ENCODE assay signal across 14 cellular contexts in the genomic region with DNA sequence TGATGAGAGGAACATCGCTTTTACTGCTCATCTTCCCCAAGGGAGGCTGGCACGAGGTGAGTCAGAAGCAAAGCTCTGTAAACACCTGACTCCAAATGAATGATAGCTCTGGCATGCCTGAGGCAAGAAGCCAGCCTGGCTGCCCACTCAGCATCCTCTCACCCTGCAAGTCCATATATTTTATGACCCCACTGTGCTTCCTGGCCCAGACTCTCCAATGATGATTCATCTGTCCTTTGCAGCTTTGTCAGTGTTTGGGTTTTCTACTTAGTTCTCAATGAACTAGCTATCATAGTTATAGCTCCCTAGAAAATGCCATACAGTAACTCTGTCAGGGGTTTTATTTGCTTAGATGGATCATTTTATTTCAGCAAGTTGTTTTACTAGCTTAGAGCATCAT. TPM values are rescaled to one million over a fixed set of nuclear protein-coding genes. Genes with fewer than 3 reads are reported as not detected.
DNase-seq lines count a peak whose midpoint lies in the region; ATAC-seq and TF ChIP-seq lines count a peak whose summit lies in the region.
"Had no signal": no experiment of that assay in that cellular context is flagged by ENCODE, and none has a peak within 500 bp of the region (broad histone marks: within the 10 kb centered on the region; RNA-seq: fewer than 3 reads in every experiment).

No MANE protein-coding gene starts in this region.

- H3K27ac ChIP-seq in Peyer's patch, result no peak overlapping the region
- H3K27ac ChIP-seq: pancreas had no signal

- POLR2A ChIA-PET in activated CD8-positive, alpha-beta T cell treated with anti-CD3 and anti-CD28 coated beads, Interleukin-2, amount 10 ng/mL, durations not matched to agents 7 days and 5 days (lab: Charles Lee), result no interaction called here
- POLR2A ChIA-PET in activated CD8-positive, alpha-beta T cell treated with anti-CD3 and anti-CD28 coated beads for 36 hours (lab: Charles Lee), result interaction anchor here (0.7 kb wide), 1 partner anchor 747 kb away, joined by 5 read pairs; no protein-coding TSS in a partner anchor
- POLR2A ChIA-PET in WTC11 (lab: Charles Lee), result no interaction called here

- no peak for TF ChIP-seq CTCF in activated CD8-positive, alpha-beta T cell treated with anti-CD3 and anti-CD28 coated beads for 36 hours (IDR thresholded peaks at IDR 0.05)
- TF ChIP-seq CTCF in WTC11 (IDR thresholded peaks at IDR 0.05), result no peak
- no peak for TF ChIP-seq CTCF in Peyer's patch (IDR thresholded peaks at IDR 0.05)

- peaks cover 14% of the 10 kb centered on the region for H3K27me3 Mint-ChIP-seq in activated CD8-positive, alpha-beta T cell treated with anti-CD3 and anti-CD28 coated beads, Interleukin-2, amount 10 ng/mL, durations not matched to agents 7 days and 5 days (ENCODE audit: low read depth)
- H3K27me3 Mint-ChIP-seq in activated CD8-positive, alpha-beta T cell treated with anti-CD3 and anti-CD28 coated beads for 36 hours, result peaks cover 10% of the 10 kb centered on the region
- H3K27me3 Mint-ChIP-seq in WTC11 (ENCODE audit: low read depth), result no peaks in the 10 kb centered on the region

- H3K27me3 ChIP-seq in Peyer's patch, result no peaks in the 10 kb centered on the region
- H3K27me3 ChIP-seq: pancreas had no signal

- no peaks in the 10 kb centered on the region for H3K4me1 ChIP-seq in Peyer's patch
- H3K4me1 ChIP-seq: pancreas had no signal

- ATAC-seq in activated CD8-positive, alpha-beta T cell treated with anti-CD3 and anti-CD28 coated beads, Interleukin-2, amount 10 ng/mL, durations not matched to agents 7 days and 5 days, result no peak
- no peak for ATAC-seq in activated CD8-positive, alpha-beta T cell treated with anti-CD3 and anti-CD28 coated beads for 36 hours
- ATAC-seq in WTC11 (no peak), HG02981 (IDR thresholded peaks at IDR 0.05; ENCODE audit: unreplicated experiment) (no peak)
- ATAC-seq: effector memory CD8-positive, alpha-beta T cell; pancreas had no signal

- no peak overlapping the region for H3K4me3 Mint-ChIP-seq in activated CD8-positive, alpha-beta T cell treated with anti-CD3 and anti-CD28 coated beads, Interleukin-2, amount 10 ng/mL, durations not matched to agents 7 days and 5 days
- H3K4me3 Mint-ChIP-seq in activated CD8-positive, alpha-beta T cell treated with anti-CD3 and anti-CD28 coated beads for 36 hours, result no peak overlapping the region
- H3K4me3 Mint-ChIP-seq in WTC11, result no peak overlapping the region
- H3K4me3 Mint-ChIP-seq: activated B cell treated with CpG ODN at 0.5 μM for 24 hours; activated T-cell treated with anti-CD3 and anti-CD28 coated beads, Interleukin-2, amount 50 U/mL, for 24 hours; effector memory CD8-positive, alpha-beta T cell had no signal

- peak; percentile 16 for DNase-seq in activated CD8-positive, alpha-beta T cell treated with anti-CD3 and anti-CD28 coated beads, Interleukin-2, amount 10 ng/mL, durations not matched to agents 7 days and 5 days
- DNase-seq in activated CD8-positive, alpha-beta T cell treated with anti-CD3 and anti-CD28 coated beads for 36 hours, result no peak
- peak; percentile 92 for DNase-seq in NCI-H69 (lab: John Stamatoyannopoulos, UW)
- DNase-seq in ecto neural progenitor cell (ENCODE audit: low spot score), result peak; percentile 14
- DNase-seq in stromal cell of bone marrow (ENCODE audit: low read depth), result peak; percentile 32
- no peak for DNase-seq in WTC11 (ENCODE audit: low spot score)
- no peak for DNase-seq in Peyer's patch
- DNase-seq: activated B cell treated with CpG ODN at 0.5 μM for 24 hours; activated T-cell treated with anti-CD3 and anti-CD28 coated beads, Interleukin-2, amount 50 U/mL, for 24 hours; effector memory CD8-positive, alpha-beta T cell; hippocampal formation; pancreas; RPMI8226 had no signal

- H3K4me1 Mint-ChIP-seq in activated CD8-positive, alpha-beta T cell treated with anti-CD3 and anti-CD28 coated beads, Interleukin-2, amount 10 ng/mL, durations not matched to agents 7 days and 5 days (ENCODE audit: low read depth), result no peaks in the 10 kb centered on the region
- H3K4me1 Mint-ChIP-seq in activated CD8-positive, alpha-beta T cell treated with anti-CD3 and anti-CD28 coated beads for 36 hours (ENCODE audit: low read depth), result no peaks in the 10 kb centered on the region
- no peaks in the 10 kb centered on the region for H3K4me1 Mint-ChIP-seq in WTC11
- H3K4me1 Mint-ChIP-seq: activated B cell treated with CpG ODN at 0.5 μM for 24 hours had no signal

- no peak overlapping the region for H3K27ac Mint-ChIP-seq in activated CD8-positive, alpha-beta T cell treated with anti-CD3 and anti-CD28 coated beads, Interleukin-2, amount 10 ng/mL, durations not matched to agents 7 days and 5 days
- no peak overlapping the region for H3K27ac Mint-ChIP-seq in activated CD8-positive, alpha-beta T cell treated with anti-CD3 and anti-CD28 coated beads for 36 hours
- no peak overlapping the region for H3K27ac Mint-ChIP-seq in WTC11
- H3K27ac Mint-ChIP-seq: activated B cell treated with CpG ODN at 0.5 μM for 24 hours; activated T-cell treated with anti-CD3 and anti-CD28 coated beads, Interleukin-2, amount 50 U/mL, for 24 hours; effector memory CD8-positive, alpha-beta T cell had no signal

- no peaks in the 10 kb centered on the region for H3K9me3 ChIP-seq in Peyer's patch
- H3K9me3 ChIP-seq: pancreas had no signal

- CTCF ChIA-PET in activated CD8-positive, alpha-beta T cell treated with anti-CD3 and anti-CD28 coated beads, Interleukin-2, amount 10 ng/mL, durations not matched to agents 7 days and 5 days (lab: Charles Lee), result no interaction called here
- CTCF ChIA-PET in activated CD8-positive, alpha-beta T cell treated with anti-CD3 and anti-CD28 coated beads for 36 hours (lab: Charles Lee), result interaction anchor here (1.0 kb wide), 1 partner anchor 205 kb away, joined by 3 read pairs; no protein-coding TSS in a partner anchor
- CTCF ChIA-PET in WTC11 (lab: Charles Lee), result interaction anchor here (1.1 kb wide), 1 partner anchor 200 kb away, joined by 3 read pairs; no protein-coding TSS in a partner anchor

- H3K36me3 Mint-ChIP-seq in activated CD8-positive, alpha-beta T cell treated with anti-CD3 and anti-CD28 coated beads, Interleukin-2, amount 10 ng/mL, durations not matched to agents 7 days and 5 days (ENCODE audit: low read depth), result no peaks in the 10 kb centered on the region
- no peaks in the 10 kb centered on the region for H3K36me3 Mint-ChIP-seq in activated CD8-positive, alpha-beta T cell treated with anti-CD3 and anti-CD28 coated beads for 36 hours (ENCODE audit: low read depth)
- H3K36me3 Mint-ChIP-seq in WTC11, result no peaks in the 10 kb centered on the region

- intact Hi-C loops in activated CD8-positive, alpha-beta T cell treated with anti-CD3 and anti-CD28 coated beads for 36 hours (cut with micrococcal nuclease), result no loop called here

- H3K4me3 ChIP-seq in Peyer's patch, result no peak overlapping the region
- H3K4me3 ChIP-seq: pancreas had no signal

- no peak for TF ChIP-seq POLR2A in Peyer's patch (IDR thresholded peaks at IDR 0.05)

- H3K9me3 Mint-ChIP-seq in activated CD8-positive, alpha-beta T cell treated with anti-CD3 and anti-CD28 coated beads, Interleukin-2, amount 10 ng/mL, durations not matched to agents 7 days and 5 days (ENCODE audit: insufficient read depth), result no peaks in the 10 kb centered on the region
- no peaks in the 10 kb centered on the region for H3K9me3 Mint-ChIP-seq in activated CD8-positive, alpha-beta T cell treated with anti-CD3 and anti-CD28 coated beads for 36 hours
- H3K9me3 Mint-ChIP-seq in WTC11, result no peaks in the 10 kb centered on the region
- H3K9me3 Mint-ChIP-seq: activated B cell treated with CpG ODN at 0.5 μM for 24 hours; activated T-cell treated with anti-CD3 and anti-CD28 coated beads, Interleukin-2, amount 50 U/mL, for 24 hours; effector memory CD8-positive, alpha-beta T cell had no signal

- H3K36me3 ChIP-seq in Peyer's patch, result no peaks in the 10 kb centered on the region
- H3K36me3 ChIP-seq: pancreas had no signal

TF ChIP-seq in WTC11, 78 proteins besides CTCF, POLR2A, EP300 and RAD21 (continues in another document):
- TF ChIP-seq FOXK1 (CRISPR knock-in tag; IDR thresholded peaks at IDR 0.05) (no peak), CBFB (CRISPR knock-in tag; IDR thresholded peaks at IDR 0.05; ENCODE audit: low read depth) (no peak), NFE2L1 (CRISPR knock-in tag; IDR thresholded peaks at IDR 0.05) (no peak), TEAD4 (CRISPR knock-in tag; IDR thresholded peaks at IDR 0.05) (no peak), OVOL2 (CRISPR knock-in tag; IDR thresholded peaks at IDR 0.05; ENCODE audit: borderline replicate concordance) (no peak), ZNF232 (CRISPR knock-in tag; IDR thresholded peaks at IDR 0.05) (no peak)
- TF ChIP-seq, protein P1, sequence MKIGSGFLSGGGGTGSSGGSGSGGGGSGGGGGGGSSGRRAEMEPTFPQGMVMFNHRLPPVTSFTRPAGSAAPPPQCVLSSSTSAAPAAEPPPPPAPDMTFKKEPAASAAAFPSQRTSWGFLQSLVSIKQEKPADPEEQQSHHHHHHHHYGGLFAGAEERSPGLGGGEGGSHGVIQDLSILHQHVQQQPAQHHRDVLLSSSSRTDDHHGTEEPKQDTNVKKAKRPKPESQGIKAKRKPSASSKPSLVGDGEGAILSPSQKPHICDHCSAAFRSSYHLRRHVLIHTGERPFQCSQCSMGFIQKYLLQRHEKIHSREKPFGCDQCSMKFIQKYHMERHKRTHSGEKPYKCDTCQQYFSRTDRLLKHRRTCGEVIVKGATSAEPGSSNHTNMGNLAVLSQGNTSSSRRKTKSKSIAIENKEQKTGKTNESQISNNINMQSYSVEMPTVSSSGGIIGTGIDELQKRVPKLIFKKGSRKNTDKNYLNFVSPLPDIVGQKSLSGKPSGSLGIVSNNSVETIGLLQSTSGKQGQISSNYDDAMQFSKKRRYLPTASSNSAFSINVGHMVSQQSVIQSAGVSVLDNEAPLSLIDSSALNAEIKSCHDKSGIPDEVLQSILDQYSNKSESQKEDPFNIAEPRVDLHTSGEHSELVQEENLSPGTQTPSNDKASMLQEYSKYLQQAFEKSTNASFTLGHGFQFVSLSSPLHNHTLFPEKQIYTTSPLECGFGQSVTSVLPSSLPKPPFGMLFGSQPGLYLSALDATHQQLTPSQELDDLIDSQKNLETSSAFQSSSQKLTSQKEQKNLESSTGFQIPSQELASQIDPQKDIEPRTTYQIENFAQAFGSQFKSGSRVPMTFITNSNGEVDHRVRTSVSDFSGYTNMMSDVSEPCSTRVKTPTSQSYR (CRISPR knock-in tag; IDR thresholded peaks at IDR 0.05), result no peak

RNA-seq across cellular contexts. Expression of a gene that starts 52.1 kb away (rescaled TPM):
- not detected for total RNA-seq in activated CD8-positive, alpha-beta T cell treated with anti-CD3 and anti-CD28 coated beads, Interleukin-2, amount 10 ng/mL, durations not matched to agents 7 days and 5 days
- total RNA-seq in activated CD8-positive, alpha-beta T cell treated with anti-CD3 and anti-CD28 coated beads for 36 hours, result not detected
- total RNA-seq in WTC11 (2021), result 5.0 to 6.6 TPM (median 6.1 TPM) in 3 replicates
- 1 to 10 TPM in 1 of 4 donors, under 1 TPM in 2, not detected in 1; 0.27 to 1.6 (median 0.35) TPM for total RNA-seq in Peyer's patch

Comparison
In these comparisons a context has a peak if more than half of its experiments do, and no peak if none do; other contexts are left out.
1. DNase-seq: peak in activated CD8-positive, alpha-beta T cell treated with anti-CD3 and anti-CD28 coated beads, Interleukin-2, amount 10 ng/mL, durations not matched to agents 7 days and 5 days (single experiment), NCI-H69 (single experiment), ecto neural progenitor cell (single experiment) and stromal cell of bone marrow (single experiment); none in activated CD8-positive, alpha-beta T cell treated with anti-CD3 and anti-CD28 coated beads for 36 hours (single experiment), WTC11 (single experiment) and Peyer's patch (0 of 3).